In genomic region chr2:46229134-46230063, GRCh38 we compare ENCODE assay signal across 8 cellular contexts.
DNase-seq lines count a peak whose midpoint lies in the region; ATAC-seq lines count a peak whose summit lies in the region.

No MANE protein-coding gene starts in this region.

- DNase-seq in CD4-positive, alpha-beta memory T cell: peak; percentile 47 to 74 (median 51)
- DNase-seq in activated CD4-positive, alpha-beta T cell treated with anti-CD3 and anti-CD28 coated beads, Interleukin-2, amount 10 ng/mL, durations not matched to agents 24 days and 14 days: peak; percentile 80
- no peak for DNase-seq in naive thymus-derived CD4-positive, alpha-beta T cell
- no peak for DNase-seq in NCI-H2081 treated with DMSO at 0.1 percent for 48 hours (lab: John Stamatoyannopoulos, UW)
- DNase-seq in NCI-H1092 treated with DMSO at 0.1 percent for 48 hours (lab: John Stamatoyannopoulos, UW): no peak
- no peak for DNase-seq in NCI-H2171 treated with DMSO at 0.1 percent for 48 hours (lab: John Stamatoyannopoulos, UW)

- CTCF ChIA-PET in CD4-positive, alpha-beta memory T cell (lab: Charles Lee; ENCODE audit: partially characterized antibody): interaction anchor here (0.8 to 1.7 kb wide), 4 partner anchors 10 to 137 kb away, joined by 3 to 4 read pairs (median 4); no protein-coding TSS in a partner anchor
- CTCF ChIA-PET in naive thymus-derived CD4-positive, alpha-beta T cell (lab: Charles Lee): interaction anchor here (1.2 kb wide), 1 partner anchor 134 kb away, joined by 3 read pairs; no protein-coding TSS in a partner anchor

- H3K27ac Mint-ChIP-seq in CD4-positive, alpha-beta memory T cell: peak overlapping the region; percentile 9 to 96 (median 88)
- H3K27ac Mint-ChIP-seq in activated CD4-positive, alpha-beta T cell treated with anti-CD3 and anti-CD28 coated beads, Interleukin-2, amount 10 ng/mL, durations not matched to agents 24 days and 14 days: peak overlapping the region; percentile 86
- peak overlapping the region in 3 of 9 donors; percentile 13 to 91 (median 58) for H3K27ac Mint-ChIP-seq in naive thymus-derived CD4-positive, alpha-beta T cell

- no peaks in the 10 kb centered on the region for H3K27me3 ChIP-seq in CD4-positive, alpha-beta memory T cell (ENCODE audit: insufficient read depth, low read length)
- no peaks in the 10 kb centered on the region for H3K27me3 ChIP-seq in naive thymus-derived CD4-positive, alpha-beta T cell (ENCODE audit: control insufficient read depth in 2 of 2, insufficient read depth in 2 of 2, low read length in 2 of 2)

- H3K4me1 Mint-ChIP-seq in CD4-positive, alpha-beta memory T cell: peaks cover 19 to 39% (median 29%) of the 10 kb centered on the region in 4 donors
- H3K4me1 Mint-ChIP-seq in activated CD4-positive, alpha-beta T cell treated with anti-CD3 and anti-CD28 coated beads, Interleukin-2, amount 10 ng/mL, durations not matched to agents 24 days and 14 days: peaks cover 30% of the 10 kb centered on the region
- peaks cover 0 to 39% (median 10%) of the 10 kb centered on the region in 7 donors for H3K4me1 Mint-ChIP-seq in naive thymus-derived CD4-positive, alpha-beta T cell

- peaks cover 1% of the 10 kb centered on the region in 2 donors for H3K27me3 Mint-ChIP-seq in CD4-positive, alpha-beta memory T cell
- peaks cover 7% of the 10 kb centered on the region for H3K27me3 Mint-ChIP-seq in activated CD4-positive, alpha-beta T cell treated with anti-CD3 and anti-CD28 coated beads, Interleukin-2, amount 10 ng/mL, durations not matched to agents 24 days and 14 days
- peaks cover 0 to 24% (median 0%) of the 10 kb centered on the region in 5 donors for H3K27me3 Mint-ChIP-seq in naive thymus-derived CD4-positive, alpha-beta T cell

- H3K36me3 ChIP-seq in CD4-positive, alpha-beta memory T cell (ENCODE audit: insufficient read depth, low read length): no peaks in the 10 kb centered on the region
- H3K36me3 ChIP-seq in naive thymus-derived CD4-positive, alpha-beta T cell (ENCODE audit: control insufficient read depth in 2 of 3, insufficient read depth in 3 of 3, low read length in 3 of 3): no peaks in the 10 kb centered on the region

- no peaks in the 10 kb centered on the region for H3K9me3 ChIP-seq in CD4-positive, alpha-beta memory T cell (ENCODE audit: control insufficient read depth in 1 of 2, low read length in 2 of 2)
- H3K9me3 ChIP-seq in naive thymus-derived CD4-positive, alpha-beta T cell (ENCODE audit: control insufficient read depth in 2 of 3, low read length in 3 of 3): no peaks in the 10 kb centered on the region

- no peak overlapping the region for H3K4me3 ChIP-seq in CD4-positive, alpha-beta memory T cell (ENCODE audit: low read length in 2 of 2)
- H3K4me3 ChIP-seq in naive thymus-derived CD4-positive, alpha-beta T cell (ENCODE audit: low read length): no peak overlapping the region

- peak overlapping the region; percentile 9 to 79 (median 66) for H3K4me3 Mint-ChIP-seq in CD4-positive, alpha-beta memory T cell
- H3K4me3 Mint-ChIP-seq in activated CD4-positive, alpha-beta T cell treated with anti-CD3 and anti-CD28 coated beads, Interleukin-2, amount 10 ng/mL, durations not matched to agents 24 days and 14 days: peak overlapping the region; percentile 56
- peak overlapping the region in 1 of 10 donors; percentile 58 for H3K4me3 Mint-ChIP-seq in naive thymus-derived CD4-positive, alpha-beta T cell

- H3K9me3 Mint-ChIP-seq in CD4-positive, alpha-beta memory T cell: no peaks in the 10 kb centered on the region
- H3K9me3 Mint-ChIP-seq in activated CD4-positive, alpha-beta T cell treated with anti-CD3 and anti-CD28 coated beads, Interleukin-2, amount 10 ng/mL, durations not matched to agents 24 days and 14 days: peaks cover 7% of the 10 kb centered on the region
- H3K9me3 Mint-ChIP-seq in naive thymus-derived CD4-positive, alpha-beta T cell: peaks cover 0 to 6% (median 0%) of the 10 kb centered on the region in 11 donors

- intact Hi-C loops in CD4-positive, alpha-beta memory T cell (cut with micrococcal nuclease): loop anchor here (1.0 to 2.0 kb wide), 2 partner anchors 10 to 135 kb away; no protein-coding TSS in a partner anchor
- intact Hi-C loops in activated CD4-positive, alpha-beta T cell treated with anti-CD3 and anti-CD28 coated beads, Interleukin-2, amount 10 ng/mL, durations not matched to agents 24 days and 14 days (cut with micrococcal nuclease): loop anchor here (1.0 to 5.0 kb wide), 2 partner anchors 10 to 38 kb away; no protein-coding TSS in a partner anchor
- intact Hi-C loops in naive thymus-derived CD4-positive, alpha-beta T cell (cut with micrococcal nuclease): loop anchor here in 1 of 2 donors (1.0 to 5.0 kb wide), 3 partner anchors 10 to 123 kb away; no protein-coding TSS in a partner anchor

- H3K27ac ChIP-seq in CD4-positive, alpha-beta memory T cell (ENCODE audit: low read depth, low read length): no peak overlapping the region
- no peak overlapping the region for H3K27ac ChIP-seq in naive thymus-derived CD4-positive, alpha-beta T cell (ENCODE audit: low read depth, low read length)

- POLR2A ChIA-PET in CD4-positive, alpha-beta memory T cell (lab: Charles Lee; ENCODE audit: partially characterized antibody): interaction anchor here (0.8 to 1.6 kb wide), 3 partner anchors 10 to 11 kb away, joined by 3 to 6 read pairs (median 3); no protein-coding TSS in a partner anchor
- POLR2A ChIA-PET in naive thymus-derived CD4-positive, alpha-beta T cell (lab: Charles Lee): no interaction called here

- no peaks in the 10 kb centered on the region for H3K36me3 Mint-ChIP-seq in CD4-positive, alpha-beta memory T cell
- peaks cover 2% of the 10 kb centered on the region for H3K36me3 Mint-ChIP-seq in activated CD4-positive, alpha-beta T cell treated with anti-CD3 and anti-CD28 coated beads, Interleukin-2, amount 10 ng/mL, durations not matched to agents 24 days and 14 days (ENCODE audit: low read depth)
- peaks cover 0 to 6% (median 0%) of the 10 kb centered on the region in 5 donors for H3K36me3 Mint-ChIP-seq in naive thymus-derived CD4-positive, alpha-beta T cell

- H3K4me1 ChIP-seq in CD4-positive, alpha-beta memory T cell (ENCODE audit: insufficient read depth, low read length): peaks cover 25% of the 10 kb centered on the region
- H3K4me1 ChIP-seq in naive thymus-derived CD4-positive, alpha-beta T cell (ENCODE audit: control insufficient read depth in 2 of 2, insufficient read depth in 2 of 2, low read length in 2 of 2): peaks cover 0 to 4% of the 10 kb centered on the region in 2 donors

- ATAC-seq in GM19025 (IDR thresholded peaks at IDR 0.05; ENCODE audit: low read depth, unreplicated experiment) (peak; percentile 59), HG03108 (IDR thresholded peaks at IDR 0.05; ENCODE audit: unreplicated experiment) (peak; percentile 71)
- peak; percentile 46 for ATAC-seq in naive thymus-derived CD4-positive, alpha-beta T cell

Comparison
In these comparisons a context has a peak if more than half of its experiments do, and no peak if none do; other contexts are left out.
1. DNase-seq: peak in CD4-positive, alpha-beta memory T cell (5 of 5) and activated CD4-positive, alpha-beta T cell treated with anti-CD3 and anti-CD28 coated beads, Interleukin-2, amount 10 ng/mL, durations not matched to agents 24 days and 14 days (single experiment); none in naive thymus-derived CD4-positive, alpha-beta T cell (0 of 9), NCI-H2081 treated with DMSO at 0.1 percent for 48 hours (single experiment), NCI-H1092 treated with DMSO at 0.1 percent for 48 hours (single experiment) and NCI-H2171 treated with DMSO at 0.1 percent for 48 hours (single experiment).
2. Peak in every context shown above with its lines, with median percentiles within 50 percentile points of each other: ATAC-seq.